Comparison of ENCODE assay signal across 9 cellular contexts in genomic region chr16:66551788-66552287, GRCh38. TPM values are rescaled to one million over a fixed set of nuclear protein-coding genes. Genes with fewer than 3 reads are reported as not detected.
DNase-seq lines count a peak whose midpoint lies in the region; ATAC-seq, FAIRE-seq and TF ChIP-seq lines count a peak whose summit lies in the region.
"Had no signal": no experiment of that assay in that cellular context is flagged by ENCODE, and none has a peak within 500 bp of the region (broad histone marks: within the 10 kb centered on the region; RNA-seq: fewer than 3 reads in every experiment).

No MANE protein-coding gene starts in this region.

- H3K4me1 Mint-ChIP-seq in CD14-positive monocyte: peaks cover 81% of the 10 kb centered on the region

- H3K36me3 ChIP-seq in mesodermal cell (ENCODE audit: control insufficient read depth, insufficient read depth, low read length): peaks cover 3% of the 10 kb centered on the region

- 81 to 83% methylated on average over 4 to 5 of the region's 8 CpGs for WGBS in mesodermal cell (ENCODE audit: insufficient coverage in 2 of 2), 2 experiments

- H3K27me3 Mint-ChIP-seq in CD14-positive monocyte (ENCODE audit: low read depth in 3 of 3): no peaks in the 10 kb centered on the region

- intact Hi-C loops in CD14-positive monocyte (cut with micrococcal nuclease): loop anchor here (2.0 to 10.0 kb wide), 5 partner anchors 35 to 75 kb away; no protein-coding TSS in a partner anchor

- H3K4me3 ChIP-seq in astrocyte of the spinal cord (ENCODE audit: low read depth, low read length): peak overlapping the region; percentile 69
- H3K4me3 ChIP-seq in mesodermal cell (ENCODE audit: extremely low read depth, insufficient read depth, low read length, poor library complexity, severe bottlenecking): peak overlapping the region; percentile 34

- H3K4me1 ChIP-seq in mesodermal cell (ENCODE audit: control insufficient read depth, insufficient read depth, low read length, poor library complexity, severe bottlenecking): no peaks in the 10 kb centered on the region

- DNase-seq in CD14-positive monocyte (ENCODE audit: low spot score) (no peak), astrocyte of the spinal cord (ENCODE audit: low read depth, low spot score) (no peak), NCI-H1436 treated with DMSO at 0.1 percent for 48 hours (lab: John Stamatoyannopoulos, UW) (no peak), NCI-H2029 (lab: John Stamatoyannopoulos, UW) (no peak), GF-D8 (lab: John Stamatoyannopoulos, UW) (no peak), frontal cortex (ENCODE audit: low spot score in 2 of 2) (no peak)

- peak; percentile 5 for ATAC-seq in HG03095 (IDR thresholded peaks at IDR 0.05; ENCODE audit: unreplicated experiment)

- H3K36me3 Mint-ChIP-seq in CD14-positive monocyte: peaks cover 35 to 42% of the 10 kb centered on the region in 2 donors

- no peak overlapping the region for H3K27ac ChIP-seq in mesodermal cell (ENCODE audit: low read depth, low read length, severe bottlenecking)

- H3K27ac Mint-ChIP-seq in CD14-positive monocyte: peak overlapping the region; percentile 80 to 97 (median 93)

- in situ Hi-C loops in astrocyte of the spinal cord (cut with HindIII; ENCODE audit: low sequenced_read_pairs): no loop called here

- no peak for FAIRE-seq in frontal cortex (lab: Jason Lieb, UNC)

- TF ChIP-seq CTCF in CD14-positive monocyte (IDR thresholded peaks at IDR 0.05) (peak; percentile 1), astrocyte of the spinal cord (IDR thresholded peaks at IDR 0.05; ENCODE audit: low read depth, low read length) (no peak)

- H3K9me3 ChIP-seq in mesodermal cell (ENCODE audit: control insufficient read depth, low read length): peaks cover 6% of the 10 kb centered on the region

- H3K9me3 Mint-ChIP-seq in CD14-positive monocyte: no peaks in the 10 kb centered on the region

- peak overlapping the region; percentile 95 to 100 for H3K4me3 Mint-ChIP-seq in CD14-positive monocyte

RNA-seq across cellular contexts. Expression of gene CKLF, which starts 0.5 kb away (rescaled TPM):
- 100 to 1,000 TPM; 374 to 430 TPM for polyA plus RNA-seq in CD14-positive monocyte
- polyA plus RNA-seq in mesodermal cell (2013, experiment 1 of 2): 28.1 TPM
- polyA plus RNA-seq in mesodermal cell (2013, experiment 2 of 2): 23.8 TPM
- total RNA-seq in frontal cortex: 33.0 TPM

RNA-seq across cellular contexts. Expression of gene TK2, which starts 1.9 kb away (rescaled TPM):
- 10 to 100 TPM; 29.8 to 38.9 TPM for polyA plus RNA-seq in CD14-positive monocyte
- polyA plus RNA-seq in mesodermal cell (2013, experiment 1 of 2): 7.0 TPM
- 5.8 TPM for polyA plus RNA-seq in mesodermal cell (2013, experiment 2 of 2)
- total RNA-seq in frontal cortex: 20.0 TPM

RNA-seq across cellular contexts. Expression of gene CMTM1, which starts 14.4 kb away (rescaled TPM):
- 1 to 10 TPM; 1.6 to 2.5 TPM for polyA plus RNA-seq in CD14-positive monocyte
- polyA plus RNA-seq in mesodermal cell (2013, experiment 1 of 2): 2.7 TPM
- 2.3 TPM for polyA plus RNA-seq in mesodermal cell (2013, experiment 2 of 2)
- total RNA-seq in frontal cortex: 4.1 TPM

RNA-seq across cellular contexts. Expression of gene CMTM2, which starts 27.4 kb away (rescaled TPM):
- 10 to 100 TPM; 39.1 to 41.6 TPM for polyA plus RNA-seq in CD14-positive monocyte
- polyA plus RNA-seq in mesodermal cell (2013, experiment 1 of 2): not detected
- polyA plus RNA-seq in mesodermal cell (2013, experiment 2 of 2): not detected
- not detected for total RNA-seq in frontal cortex
- total RNA-seq: renal cortical epithelial cell had no signal

RNA-seq across cellular contexts. Expression of gene CMTM3, which starts 52.7 kb away (rescaled TPM):
- 100 to 1,000 TPM; 126 to 131 TPM for polyA plus RNA-seq in CD14-positive monocyte
- 91.2 TPM for polyA plus RNA-seq in mesodermal cell (2013, experiment 1 of 2)
- polyA plus RNA-seq in mesodermal cell (2013, experiment 2 of 2): 74.7 TPM
- 3.3 TPM for total RNA-seq in frontal cortex
